In the genomic region with DNA sequence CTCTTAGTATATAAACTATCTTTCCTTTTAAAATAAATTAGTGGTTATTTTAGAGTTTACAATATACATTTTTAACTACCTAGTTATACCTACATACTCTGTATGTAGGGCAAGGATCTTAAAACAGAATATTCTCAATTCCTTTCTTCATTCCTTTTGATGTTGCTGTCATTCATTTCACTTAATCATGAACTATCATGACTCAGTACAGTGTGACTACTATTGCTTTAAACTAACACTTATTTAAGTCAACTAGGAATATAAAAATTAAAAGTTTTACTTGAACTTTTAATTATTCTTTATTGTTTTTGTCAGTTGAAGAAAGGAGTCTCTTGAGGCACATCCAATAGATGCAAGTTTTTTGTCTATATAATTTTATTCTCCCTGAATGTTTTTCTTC, we compare ENCODE assay signal across 23 cellular contexts.
DNase-seq lines count a peak whose midpoint lies in the region; ATAC-seq, FAIRE-seq and TF ChIP-seq lines count a peak whose summit lies in the region.
"Had no signal": no experiment of that assay in that cellular context is flagged by ENCODE, and none has a peak within 500 bp of the region (broad histone marks: within the 10 kb centered on the region; RNA-seq: fewer than 3 reads in every experiment).

No MANE protein-coding gene starts in this region.

- intact Hi-C loops in PC-3 (cut with micrococcal nuclease): no loop called here

- peak; percentile 7 for FAIRE-seq in A549 (lab: Jason Lieb, UNC)
- FAIRE-seq: GM18507, H54 had no signal

- H3K27me3 ChIP-seq in PC-3 (ENCODE audit: low read length) (no peaks in the 10 kb centered on the region), MM.1S (replicated peaks; ENCODE audit: insufficient read depth, low read length) (no peaks in the 10 kb centered on the region)
- H3K27me3 ChIP-seq: BE2C, Peyer's patch, SJCRH30 had no signal

- H2AFZ ChIP-seq in PC-3 (ENCODE audit: low read length) (no peak overlapping the region), MM.1S (ENCODE audit: low read length) (no peak overlapping the region)

- no peaks in the 10 kb centered on the region for H4K20me1 ChIP-seq in PC-3 (ENCODE audit: low read length)
- no peaks in the 10 kb centered on the region for H4K20me1 ChIP-seq in MM.1S (ENCODE audit: insufficient read depth, low read length)

- TF ChIP-seq EP300 in A549 (IDR thresholded peaks at IDR 0.05): no peak

- no peak overlapping the region for H3K4me2 ChIP-seq in A549
- no peak overlapping the region for H3K4me2 ChIP-seq in PC-3 (ENCODE audit: low read length)
- no peak overlapping the region for H3K4me2 ChIP-seq in MM.1S (ENCODE audit: low read depth, low read length)

- H3K4me1 ChIP-seq in A549 (peaks cover 11% of the 10 kb centered on the region; the same call in 2 of the 3 replicates), PC-3 (ENCODE audit: insufficient read depth, low read length) (no peaks in the 10 kb centered on the region; the same call in 1 of the 2 replicates), MM.1S (ENCODE audit: low read length) (peaks cover 4% of the 10 kb centered on the region; the same call in 1 of the 2 replicates)
- H3K4me1 ChIP-seq: BE2C, Peyer's patch, SJCRH30 had no signal

- H3F3A ChIP-seq in PC-3 (ENCODE audit: low read length, unreplicated experiment) (no peaks in the 10 kb centered on the region), MM.1S (ENCODE audit: insufficient read depth, low read length) (no peaks in the 10 kb centered on the region)

- H3K9me2 ChIP-seq in PC-3 (replicated peaks; ENCODE audit: low read length): no peaks in the 10 kb centered on the region
- no peaks in the 10 kb centered on the region for H3K9me2 ChIP-seq in MM.1S (replicated peaks; ENCODE audit: insufficient read depth, low read length)

- CTCF ChIA-PET in A549 (lab: Yijun Ruan, JAX) (no interaction called here), PC-3 (lab: Charles Lee) (no interaction called here)

- TF ChIP-seq CTCF in A549 (IDR thresholded peaks at IDR 0.05) (no peak), PC-3 (conservative IDR thresholded peaks at IDR 0.05; ENCODE audit: low read depth, low read length) (no peak), choroid plexus epithelial cell (conservative IDR thresholded peaks at IDR 0.05; ENCODE audit: low read depth, low read length) (no peak), omental fat pad (IDR thresholded peaks at IDR 0.05) (no peak), MM.1S (IDR thresholded peaks at IDR 0.05; ENCODE audit: low read length) (no peak)

- H3K36me3 ChIP-seq in PC-3 (ENCODE audit: low read depth, low read length) (no peaks in the 10 kb centered on the region), MM.1S (replicated peaks; ENCODE audit: insufficient read depth, low read length) (no peaks in the 10 kb centered on the region)
- H3K36me3 ChIP-seq: BE2C, Peyer's patch, SJCRH30 had no signal

- no peak for TF ChIP-seq POLR2A in A549 (IDR thresholded peaks at IDR 0.05; ENCODE audit: low read length)

- DNase-seq in A549 (ENCODE audit: low read depth in 1 of 2, low spot score in 1 of 2) (no peak), PC-3 (peak; percentile 10), choroid plexus epithelial cell (ENCODE audit: low read depth) (peak; percentile 13), omental fat pad (ENCODE audit: low spot score) (no peak), MM.1S (no peak)
- no peak for DNase-seq in activated T-cell treated with anti-CD3 and anti-CD28 coated beads, Interleukin-2, amount 50 U/mL, for 48 hours
- DNase-seq: ACHN; BE2C; CD8-positive, alpha-beta memory T cell; DMS79 treated with DMSO at 0.1 percent for 48 hours; NCI-H1092; NCI-H1417 treated with DMSO at 0.1 percent for 48 hours; NCI-H1694 treated with DMSO at 0.1 percent for 48 hours; NCI-H2081; NCI-H2227 treated with DMSO at 0.1 percent for 48 hours; NCI-H526 treated with DMSO at 0.1 percent for 48 hours; Peyer's patch; SJCRH30 had no signal

- POLR2A ChIA-PET in A549 (lab: Yijun Ruan, JAX) (interaction anchor here (0.6 kb wide), 1 partner anchor 14 kb away, joined by 5 read pairs; no protein-coding TSS in a partner anchor), PC-3 (lab: Charles Lee; ENCODE audit: unreplicated experiment) (no interaction called here)

- no peaks in the 10 kb centered on the region for H3K79me2 ChIP-seq in PC-3 (ENCODE audit: low read length)
- no peaks in the 10 kb centered on the region for H3K79me2 ChIP-seq in MM.1S (ENCODE audit: low read length)

- H3K9me3 ChIP-seq in A549 (no peaks in the 10 kb centered on the region), PC-3 (ENCODE audit: low read length) (no peaks in the 10 kb centered on the region), MM.1S (replicated peaks; ENCODE audit: insufficient read depth, low read length) (no peaks in the 10 kb centered on the region)
- H3K9me3 ChIP-seq: BE2C, Peyer's patch, SJCRH30 had no signal

- no peak overlapping the region for H3K4me3 ChIP-seq in A549
- no peak overlapping the region for H3K4me3 ChIP-seq in PC-3 (ENCODE audit: low read length)
- no peak overlapping the region for H3K4me3 ChIP-seq in choroid plexus epithelial cell (ENCODE audit: low read depth, low read length)
- no peak overlapping the region for H3K4me3 ChIP-seq in MM.1S (ENCODE audit: low read length)
- H3K4me3 ChIP-seq: Peyer's patch, SJCRH30 had no signal

- ATAC-seq in A549 (no peak), PC-3 (no peak), omental fat pad (ENCODE audit: low FRiP score) (peak; percentile 37), HG03039 (IDR thresholded peaks at IDR 0.05; ENCODE audit: unreplicated experiment) (no peak)
- ATAC-seq: SK-N-SH treated with all-trans-retinoic acid at 6 μM for 48 hours had no signal

- H3K27ac ChIP-seq in A549 (no peak overlapping the region), PC-3 (ENCODE audit: low read length) (no peak overlapping the region), MM.1S (ENCODE audit: low read length) (no peak overlapping the region)
- H3K27ac ChIP-seq: 22Rv1, Peyer's patch, SJCRH30 had no signal

- H3K9ac ChIP-seq in PC-3 (ENCODE audit: low read length) (no peak overlapping the region), MM.1S (ENCODE audit: low read length) (no peak overlapping the region)

- no TSS peak for BruUV-seq in PC-3 (replicated peaks; lab: Mats Ljungman, UMichigan)

- TF ChIP-seq RAD21 in A549 (conservative IDR thresholded peaks at IDR 0.05 in 1 of 2, IDR thresholded peaks at IDR 0.05 in 1 of 2): no peak

TF ChIP-seq in A549, 52 proteins besides CTCF, POLR2A, EP300 and RAD21:
- TF ChIP-seq SMC3 (IDR thresholded peaks at IDR 0.05) (no peak), CBX8 (IDR thresholded peaks at IDR 0.05) (no peak), HEYL (CRISPR knock-in tag; IDR thresholded peaks at IDR 0.05) (no peak), FOSB (CRISPR knock-in tag; IDR thresholded peaks at IDR 0.05) (no peak), KDM1A (IDR thresholded peaks at IDR 0.05; ENCODE audit: low read depth) (no peak), PHF8 (IDR thresholded peaks at IDR 0.05; ENCODE audit: borderline replicate concordance, low read depth) (no peak), JUN (IDR thresholded peaks at IDR 0.05) (no peak), MYC (IDR thresholded peaks at IDR 0.05; ENCODE audit: borderline replicate concordance, low read length) (no peak), NR3C1 (IDR thresholded peaks at IDR 0.05) (no peak), RNF2 (IDR thresholded peaks at IDR 0.05; ENCODE audit: borderline replicate concordance, low read depth) (no peak)
- TF ChIP-seq, protein P1, sequence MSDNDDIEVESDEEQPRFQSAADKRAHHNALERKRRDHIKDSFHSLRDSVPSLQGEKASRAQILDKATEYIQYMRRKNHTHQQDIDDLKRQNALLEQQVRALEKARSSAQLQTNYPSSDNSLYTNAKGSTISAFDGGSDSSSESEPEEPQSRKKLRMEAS (IDR thresholded peaks at IDR 0.05): no peak
- TF ChIP-seq, protein P2, sequence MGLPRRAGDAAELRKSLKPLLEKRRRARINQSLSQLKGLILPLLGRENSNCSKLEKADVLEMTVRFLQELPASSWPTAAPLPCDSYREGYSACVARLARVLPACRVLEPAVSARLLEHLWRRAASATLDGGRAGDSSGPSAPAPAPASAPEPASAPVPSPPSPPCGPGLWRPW (IDR thresholded peaks at IDR 0.05): no peak
- TF ChIP-seq, protein P3, sequence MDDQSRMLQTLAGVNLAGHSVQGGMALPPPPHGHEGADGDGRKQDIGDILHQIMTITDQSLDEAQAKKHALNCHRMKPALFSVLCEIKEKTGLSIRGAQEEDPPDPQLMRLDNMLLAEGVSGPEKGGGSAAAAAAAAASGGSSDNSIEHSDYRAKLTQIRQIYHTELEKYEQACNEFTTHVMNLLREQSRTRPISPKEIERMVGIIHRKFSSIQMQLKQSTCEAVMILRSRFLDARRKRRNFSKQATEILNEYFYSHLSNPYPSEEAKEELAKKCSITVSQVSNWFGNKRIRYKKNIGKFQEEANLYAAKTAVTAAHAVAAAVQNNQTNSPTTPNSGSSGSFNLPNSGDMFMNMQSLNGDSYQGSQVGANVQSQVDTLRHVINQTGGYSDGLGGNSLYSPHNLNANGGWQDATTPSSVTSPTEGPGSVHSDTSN (IDR thresholded peaks at IDR 0.05): no peak
- TF ChIP-seq, protein P4, sequence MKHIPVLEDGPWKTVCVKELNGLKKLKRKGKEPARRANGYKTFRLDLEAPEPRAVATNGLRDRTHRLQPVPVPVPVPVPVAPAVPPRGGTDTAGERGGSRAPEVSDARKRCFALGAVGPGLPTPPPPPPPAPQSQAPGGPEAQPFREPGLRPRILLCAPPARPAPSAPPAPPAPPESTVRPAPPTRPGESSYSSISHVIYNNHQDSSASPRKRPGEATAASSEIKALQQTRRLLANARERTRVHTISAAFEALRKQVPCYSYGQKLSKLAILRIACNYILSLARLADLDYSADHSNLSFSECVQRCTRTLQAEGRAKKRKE (CRISPR knock-in tag; IDR thresholded peaks at IDR 0.05; ENCODE audit: low read depth): no peak

Comparison
In these comparisons a context has a peak if more than half of its experiments do, and no peak if none do; other contexts are left out.
1. DNase-seq: peak in PC-3 (single experiment) and choroid plexus epithelial cell (single experiment); none in A549 (0 of 2), omental fat pad (single experiment), activated T-cell treated with anti-CD3 and anti-CD28 coated beads, Interleukin-2, amount 50 U/mL, for 48 hours (0 of 2) and MM.1S (single experiment).